Comparison of ENCODE assay signal across 24 cellular contexts in genomic region chr7:1768835-1769234, GRCh38.
DNase-seq lines count a peak whose midpoint lies in the region; TF ChIP-seq lines count a peak whose summit lies in the region.
"Had no signal": no experiment of that assay in that cellular context is flagged by ENCODE, and none has a peak within 500 bp of the region (broad histone marks: within the 10 kb centered on the region; RNA-seq: fewer than 3 reads in every experiment).

No MANE protein-coding gene starts in this region.

- H3K4me2 ChIP-seq in GM23248 (ENCODE audit: unreplicated experiment) (no peak overlapping the region), OCI-LY7 (ENCODE audit: low read length) (no peak overlapping the region)

- POLR2A ChIA-PET in A673 (lab: Charles Lee; ENCODE audit: low non-redundant PET) (no interaction called here), OCI-LY7 (lab: Charles Lee) (no interaction called here)

- no peaks in the 10 kb centered on the region for H3K79me2 ChIP-seq in GM23248 (ENCODE audit: insufficient read depth)
- H3K79me2 ChIP-seq in OCI-LY7 (ENCODE audit: insufficient read depth, low read depth, low read length) = no peaks in the 10 kb centered on the region

- H3K27me3 ChIP-seq in A673 (replicated peaks; ENCODE audit: insufficient read depth, low read depth, low read length, poor library complexity) = no peaks in the 10 kb centered on the region
- H3K27me3 ChIP-seq in GM23248 (replicated peaks; ENCODE audit: insufficient read depth) = no peaks in the 10 kb centered on the region
- H3K27me3 ChIP-seq in endodermal cell (ENCODE audit: control insufficient read depth, insufficient read depth, low read length, poor library complexity, severe bottlenecking) = no peaks in the 10 kb centered on the region

- BruUV-seq in A673 (replicated peaks; lab: Mats Ljungman, UMichigan) (no TSS peak), OCI-LY7 (replicated peaks; lab: Mats Ljungman, UMichigan) (no TSS peak)

- H3K9me3 ChIP-seq in A673 (ENCODE audit: low read depth, low read length, poor library complexity, severe bottlenecking) (no peaks in the 10 kb centered on the region), GM23248 (ENCODE audit: low read depth) (no peaks in the 10 kb centered on the region), OCI-LY7 (ENCODE audit: low read length) (no peaks in the 10 kb centered on the region), endodermal cell (ENCODE audit: control insufficient read depth, low read length) (peaks cover 11% of the 10 kb centered on the region)
- H3K9me3 ChIP-seq: prostate gland had no signal

- no peaks in the 10 kb centered on the region for H3K4me1 Mint-ChIP-seq in endodermal cell
- H3K4me1 Mint-ChIP-seq: activated naive CD4-positive, alpha-beta T cell treated with anti-CD3 and anti-CD28 coated beads, Interleukin-2, amount 10 ng/mL, durations not matched to agents 7 days and 5 days; CD8-positive, alpha-beta memory T cell had no signal

- 65 to 66% methylated on average over 7 of the region's 7 CpGs for WGBS in GM23248 (ENCODE audit: low coverage in 1 of 2, low lambda C conversion rate in 2 of 2, missing lambda C conversion rate in 2 of 2), 2 experiments
- 87 to 91% methylated on average over 6 to 7 of the region's 7 CpGs for WGBS in endodermal cell (ENCODE audit: insufficient coverage in 1 of 2, insufficient read length in 1 of 2), 2 experiments

- H4K20me1 ChIP-seq in GM23248 (ENCODE audit: insufficient read depth) (no peaks in the 10 kb centered on the region), OCI-LY7 (ENCODE audit: insufficient read depth, low read length) (no peaks in the 10 kb centered on the region)

- H3K4me1 ChIP-seq in A673 (ENCODE audit: insufficient read depth, low read length, poor library complexity, severe bottlenecking) (no peaks in the 10 kb centered on the region), GM23248 (ENCODE audit: insufficient read depth) (no peaks in the 10 kb centered on the region), OCI-LY7 (ENCODE audit: insufficient read depth, low read length, poor library complexity, severe bottlenecking) (no peaks in the 10 kb centered on the region), endodermal cell (ENCODE audit: control insufficient read depth, insufficient read depth, low read length) (no peaks in the 10 kb centered on the region)
- H3K4me1 ChIP-seq: gastroesophageal sphincter, lower lobe of right lung, prostate gland had no signal

- no peaks in the 10 kb centered on the region for H3K36me3 Mint-ChIP-seq in endodermal cell (ENCODE audit: low read depth)
- H3K36me3 Mint-ChIP-seq: activated naive CD4-positive, alpha-beta T cell treated with anti-CD3 and anti-CD28 coated beads, Interleukin-2, amount 10 ng/mL, durations not matched to agents 7 days and 5 days; CD8-positive, alpha-beta memory T cell had no signal

- H3K9ac ChIP-seq in GM23248 (no peak overlapping the region), endodermal cell (ENCODE audit: extremely low read depth, low read length, poor library complexity, severe bottlenecking) (no peak overlapping the region)

- H3K9me3 Mint-ChIP-seq in endodermal cell = peaks cover 59% of the 10 kb centered on the region

- in situ Hi-C loops in GM23248 (cut with MboI) = no loop called here

- H3K9me2 ChIP-seq in GM23248 (ENCODE audit: insufficient read depth) (no peaks in the 10 kb centered on the region), OCI-LY7 (ENCODE audit: insufficient read depth, low read length) (no peaks in the 10 kb centered on the region)

- H3K36me3 ChIP-seq in A673 (ENCODE audit: insufficient read depth, low read length, poor library complexity, severe bottlenecking) (no peaks in the 10 kb centered on the region), GM23248 (ENCODE audit: low read depth) (no peaks in the 10 kb centered on the region), OCI-LY7 (ENCODE audit: insufficient read depth, low read length) (no peaks in the 10 kb centered on the region), endodermal cell (ENCODE audit: control insufficient read depth, insufficient read depth, low read length) (no peaks in the 10 kb centered on the region)
- H3K36me3 ChIP-seq: gastroesophageal sphincter, lower lobe of right lung, prostate gland had no signal

- H3F3A ChIP-seq in GM23248 (ENCODE audit: insufficient read depth) = no peaks in the 10 kb centered on the region

- no peak overlapping the region for H2AFZ ChIP-seq in GM23248
- no peak overlapping the region for H2AFZ ChIP-seq in OCI-LY7 (ENCODE audit: low read length)

- H3K4me3 ChIP-seq in A673 (ENCODE audit: low read depth, low read length, poor library complexity, severe bottlenecking) (no peak overlapping the region), GM23248 (no peak overlapping the region), OCI-LY7 (ENCODE audit: low read depth, low read length, poor library complexity, severe bottlenecking) (no peak overlapping the region), endodermal cell (ENCODE audit: low read length) (no peak overlapping the region)
- H3K4me3 ChIP-seq: coronary artery, gastroesophageal sphincter, lower lobe of right lung, prostate gland had no signal

- CTCF ChIA-PET in A673 (lab: Charles Lee) = no interaction called here
- CTCF ChIA-PET in OCI-LY7 (lab: Charles Lee; ENCODE audit: unreplicated experiment) = no interaction called here

- TF ChIP-seq CTCF in A673 (conservative IDR thresholded peaks at IDR 0.05; ENCODE audit: low read depth, low read length) (no peak), OCI-LY7 (conservative IDR thresholded peaks at IDR 0.05; ENCODE audit: low read length) (no peak), endodermal cell (conservative IDR thresholded peaks at IDR 0.05) (no peak)

- H3K27ac Mint-ChIP-seq in endodermal cell = no peak overlapping the region
- H3K27ac Mint-ChIP-seq: activated naive CD4-positive, alpha-beta T cell treated with anti-CD3 and anti-CD28 coated beads, Interleukin-2, amount 10 ng/mL, durations not matched to agents 7 days and 5 days; activated T-cell treated with anti-CD3 and anti-CD28 coated beads, Interleukin-2, amount 50 U/mL, for 72 hours had no signal

- DNase-seq in A673 (ENCODE audit: low spot score) = peak; percentile 35
- DNase-seq in GM23248 = peak; percentile 24
- peak; percentile 50 for DNase-seq in OCI-LY7 (ENCODE audit: low spot score)
- peak; percentile 61 for DNase-seq in endodermal cell
- no peak for DNase-seq in activated T-cell treated with anti-CD3 and anti-CD28 coated beads for 4 hours
- DNase-seq in HuH-7.5 (ENCODE audit: low spot score) = no peak
- no peak for DNase-seq in SKM-1 treated with dmso at 0.1 percent for 144 hours (lab: John Stamatoyannopoulos, UW; ENCODE audit: unreplicated experiment)
- DNase-seq: activated naive CD4-positive, alpha-beta T cell treated with anti-CD3 and anti-CD28 coated beads, Interleukin-2, amount 10 ng/mL, durations not matched to agents 7 days and 5 days; activated T-cell treated with anti-CD3 and anti-CD28 coated beads, Interleukin-2, amount 50 U/mL, for 72 hours; amygdala; CD8-positive, alpha-beta memory T cell; DMS79; GOT3; hypothalamus; lower lobe of right lung; NCI-H1092; NCI-H187 treated with DMSO at 0.1 percent for 48 hours; NCI-H446 treated with DMSO at 0.1 percent for 48 hours; stimulated activated CD4-positive, alpha-beta T cell treated with anti-CD3 and anti-CD28 coated beads, Interleukin-1b, Interleukin-23, amount 100 ng/mL, for 48 hours; substantia nigra; SW 1271 had no signal

- H3K27me3 Mint-ChIP-seq in endodermal cell (ENCODE audit: insufficient read depth) = no peaks in the 10 kb centered on the region

- intact Hi-C loops in A673 (cut with micrococcal nuclease; ENCODE audit: unreplicated experiment) = no loop called here
- intact Hi-C loops in OCI-LY7 (cut with micrococcal nuclease; ENCODE audit: unreplicated experiment) = no loop called here

- no peak overlapping the region for H3K4me3 Mint-ChIP-seq in endodermal cell
- H3K4me3 Mint-ChIP-seq: activated naive CD4-positive, alpha-beta T cell treated with anti-CD3 and anti-CD28 coated beads, Interleukin-2, amount 10 ng/mL, durations not matched to agents 7 days and 5 days; activated T-cell treated with anti-CD3 and anti-CD28 coated beads, Interleukin-2, amount 50 U/mL, for 72 hours; CD8-positive, alpha-beta memory T cell had no signal

- no peak overlapping the region for H3K27ac ChIP-seq in A673 (ENCODE audit: low read depth, low read length, poor library complexity, severe bottlenecking)
- H3K27ac ChIP-seq in GM23248 = no peak overlapping the region
- no peak overlapping the region for H3K27ac ChIP-seq in OCI-LY7 (ENCODE audit: low read depth, low read length, poor library complexity, severe bottlenecking)
- H3K27ac ChIP-seq in endodermal cell (ENCODE audit: low read depth, low read length) = no peak overlapping the region
- H3K27ac ChIP-seq: coronary artery, gastroesophageal sphincter, lower lobe of right lung, prostate gland had no signal

Comparison
In these comparisons a context has a peak if more than half of its experiments do, and no peak if none do; other contexts are left out.
1. DNase-seq: peak in A673 (single experiment), GM23248 (single experiment), OCI-LY7 (single experiment) and endodermal cell (single experiment); none in activated T-cell treated with anti-CD3 and anti-CD28 coated beads for 4 hours (single experiment), HuH-7.5 (single experiment) and SKM-1 treated with dmso at 0.1 percent for 144 hours (single experiment).